ENCODE assay signal across 2 cellular contexts in genomic region chr20:33700696-33701441, GRCh38. TPM values are rescaled to one million over a fixed set of nuclear protein-coding genes. Genes with fewer than 3 reads are reported as not detected.
"Had no signal": no experiment of that assay in that cellular context is flagged by ENCODE, and none has a peak within 500 bp of the region (broad histone marks: within the 10 kb centered on the region; RNA-seq: fewer than 3 reads in every experiment).

No MANE protein-coding gene starts in this region.

RNA-seq across cellular contexts. Expression of gene ACTL10, which starts 34.1 kb away (rescaled TPM):
- total RNA-seq: H1, H4 had no signal
